8 cellular contexts compared by ENCODE assay signal in genomic region chr4:1809754-1810502, GRCh38. TPM values are rescaled to one million over a fixed set of nuclear protein-coding genes. Genes with fewer than 3 reads are reported as not detected.
DNase-seq lines count a peak whose midpoint lies in the region; TF ChIP-seq lines count a peak whose summit lies in the region.

No MANE protein-coding gene starts in this region.

- POLR2A ChIA-PET in SK-N-SH (lab: Yijun Ruan, JAX): no interaction called here

- H3K27me3 ChIP-seq in SK-N-SH (ENCODE audit: insufficient read depth): no peaks in the 10 kb centered on the region
- H3K27me3 ChIP-seq in parathyroid adenoma (ENCODE audit: control insufficient read depth, insufficient read depth, low read length): no peaks in the 10 kb centered on the region

- H2AFZ ChIP-seq in SK-N-SH (ENCODE audit: low read depth): no peak overlapping the region
- no peak overlapping the region for H2AFZ ChIP-seq in parathyroid adenoma

- H3K79me2 ChIP-seq in SK-N-SH (ENCODE audit: insufficient read depth) (no peaks in the 10 kb centered on the region), parathyroid adenoma (no peaks in the 10 kb centered on the region)

- H3K9me3 ChIP-seq in SK-N-SH (no peaks in the 10 kb centered on the region), parathyroid adenoma (ENCODE audit: control insufficient read depth, low read length) (no peaks in the 10 kb centered on the region)

- H3K9ac ChIP-seq in SK-N-SH (no peak overlapping the region), parathyroid adenoma (no peak overlapping the region)

- no peaks in the 10 kb centered on the region for H4K20me1 ChIP-seq in SK-N-SH (ENCODE audit: insufficient read depth)

- H3K27ac Mint-ChIP-seq in activated naive CD4-positive, alpha-beta T cell treated with anti-CD3 and anti-CD28 coated beads for 36 hours: no peak overlapping the region
- no peak overlapping the region for H3K27ac Mint-ChIP-seq in type B pancreatic cell

- H3K36me3 ChIP-seq in SK-N-SH (replicated peaks in 1 of 2; ENCODE audit: control insufficient read depth in 1 of 2, insufficient read depth in 2 of 2, low read length in 1 of 2) (peaks cover 0 to 16% of the 10 kb centered on the region in 2 experiments), parathyroid adenoma (ENCODE audit: control insufficient read depth, insufficient read depth, low read length) (no peaks in the 10 kb centered on the region)

- peak; percentile 92 for TF ChIP-seq RAD21 in SK-N-SH (IDR thresholded peaks at IDR 0.05; ENCODE audit: low read length)

- H3K4me3 ChIP-seq in SK-N-SH (ENCODE audit: low read depth in 2 of 2, low read length in 1 of 2): peak overlapping the region in 1 of 2 experiments; percentile 42; a peak in 1 of 4 replicates
- no peak overlapping the region for H3K4me3 ChIP-seq in parathyroid adenoma (ENCODE audit: low read depth, low read length)

- DNase-seq in DMS 273 treated with DMSO at 0.1 percent for 48 hours (lab: John Stamatoyannopoulos, UW): peak; percentile 48
- DNase-seq in HT1080 (ENCODE audit: low read depth): peak; percentile 79
- peak; percentile 96 for DNase-seq in SK-N-SH
- peak; percentile 84 for DNase-seq in activated naive CD4-positive, alpha-beta T cell treated with anti-CD3 and anti-CD28 coated beads for 36 hours
- peak; percentile 12 for DNase-seq in glomerular endothelial cell (ENCODE audit: extremely low read depth, low read depth, low spot score)
- peak; percentile 88 for DNase-seq in type B pancreatic cell (ENCODE audit: extremely low spot score, unreplicated experiment)
- DNase-seq in DMS114 treated with DMSO at 0.1 percent for 48 hours (lab: John Stamatoyannopoulos, UW; ENCODE audit: unreplicated experiment): no peak

- no peak overlapping the region for H3K4me3 Mint-ChIP-seq in activated naive CD4-positive, alpha-beta T cell treated with anti-CD3 and anti-CD28 coated beads for 36 hours
- H3K4me3 Mint-ChIP-seq in type B pancreatic cell: no peak overlapping the region

- H3F3A ChIP-seq in SK-N-SH (replicated peaks; ENCODE audit: insufficient read depth): peaks cover 3% of the 10 kb centered on the region

- H3K4me2 ChIP-seq in SK-N-SH (no peak overlapping the region), parathyroid adenoma (ENCODE audit: low read length) (no peak overlapping the region)

- no peaks in the 10 kb centered on the region for H3K36me3 Mint-ChIP-seq in activated naive CD4-positive, alpha-beta T cell treated with anti-CD3 and anti-CD28 coated beads for 36 hours (ENCODE audit: low read depth)
- no peaks in the 10 kb centered on the region for H3K36me3 Mint-ChIP-seq in type B pancreatic cell

- H3K27ac ChIP-seq in SK-N-SH (ENCODE audit: low read depth in 2 of 2, low read length in 1 of 2): no peak overlapping the region
- no peak overlapping the region for H3K27ac ChIP-seq in parathyroid adenoma

- 48% methylated on average over 6 of the region's 15 CpGs for WGBS in SK-N-SH (ENCODE audit: low lambda C conversion rate)

- peak; percentile 93 for TF ChIP-seq CTCF in SK-N-SH (IDR thresholded peaks at IDR 0.05)
- peak; percentile 58 for TF ChIP-seq CTCF in parathyroid adenoma (IDR thresholded peaks at IDR 0.05)
- TF ChIP-seq CTCF in type B pancreatic cell (conservative IDR thresholded peaks at IDR 0.05): peak; percentile 97

- H3K9me3 Mint-ChIP-seq in activated naive CD4-positive, alpha-beta T cell treated with anti-CD3 and anti-CD28 coated beads for 36 hours: no peaks in the 10 kb centered on the region
- no peaks in the 10 kb centered on the region for H3K9me3 Mint-ChIP-seq in type B pancreatic cell

- intact Hi-C loops in activated naive CD4-positive, alpha-beta T cell treated with anti-CD3 and anti-CD28 coated beads for 36 hours (cut with micrococcal nuclease): loop anchor here (1.0 to 2.0 kb wide), 3 partner anchors 62 to 117 kb away; no protein-coding TSS in a partner anchor

- H3K4me1 ChIP-seq in SK-N-SH (ENCODE audit: control insufficient read depth in 1 of 2, insufficient read depth in 2 of 2, low read depth in 1 of 2, low read length in 1 of 2) (peaks cover 0 to 3% of the 10 kb centered on the region in 2 experiments; a peak in 1 of 4 replicates), parathyroid adenoma (no peaks in the 10 kb centered on the region)

- no peaks in the 10 kb centered on the region for H3K27me3 Mint-ChIP-seq in activated naive CD4-positive, alpha-beta T cell treated with anti-CD3 and anti-CD28 coated beads for 36 hours (ENCODE audit: low read depth)
- no peaks in the 10 kb centered on the region for H3K27me3 Mint-ChIP-seq in type B pancreatic cell

- CTCF ChIA-PET in SK-N-SH (lab: Yijun Ruan, JAX): interaction anchor here (0.6 to 11.2 kb wide), 41 partner anchors 10 to 878 kb away, joined by 3 to 166 read pairs (median 5); partner anchors contain the start of genes FGFR3, GAK and TMEM175
- CTCF ChIA-PET in activated naive CD4-positive, alpha-beta T cell treated with anti-CD3 and anti-CD28 coated beads for 36 hours (lab: Charles Lee): interaction anchor here (0.6 to 5.0 kb wide), 12 partner anchors 10 to 281 kb away, joined by 3 to 55 read pairs (median 4); partner anchors contain the start of gene LETM1

- no peak for TF ChIP-seq EP300 in SK-N-SH (IDR thresholded peaks at IDR 0.05; ENCODE audit: borderline replicate concordance in 1 of 2, low read depth in 1 of 2, low read length in 1 of 2)

- no peaks in the 10 kb centered on the region for H3K4me1 Mint-ChIP-seq in activated naive CD4-positive, alpha-beta T cell treated with anti-CD3 and anti-CD28 coated beads for 36 hours (ENCODE audit: low read depth)
- no peaks in the 10 kb centered on the region for H3K4me1 Mint-ChIP-seq in type B pancreatic cell (ENCODE audit: unreplicated experiment)

- no peaks in the 10 kb centered on the region for H3K9me2 ChIP-seq in SK-N-SH

TF ChIP-seq in SK-N-SH, 30 proteins besides CTCF, POLR2A, EP300 and RAD21:
- TF ChIP-seq MXI1 (IDR thresholded peaks at IDR 0.05; ENCODE audit: low read depth, low read length) (peak; percentile 29; the same call in 1 of the 2 replicates), SMC3 (IDR thresholded peaks at IDR 0.05; ENCODE audit: low read depth, low read length) (peak; percentile 88), CHD2 (IDR thresholded peaks at IDR 0.05; ENCODE audit: low read length, partially characterized antibody) (no peak)

RNA-seq across cellular contexts. Expression of gene FGFR3, which starts 16.8 kb away (rescaled TPM):
- 1.6 and 2.0 TPM in 2 replicates for total RNA-seq in HT1080 (2014; rRNA removed; shearing (Covaris generic))
- polyA plus RNA-seq in HT1080 (2015; cell fraction: cytosol; rRNA removed): 1.9 and 2.6 TPM in 2 replicates
- polyA plus RNA-seq in HT1080 (2015; cell fraction: nucleus; rRNA removed): 6.2 and 11.3 TPM in 2 replicates
- polyA plus RNA-seq in SK-N-SH (2012; rRNA removed): 0.62 and 1.1 TPM in 2 replicates
- 0.37 and 0.69 TPM in 2 replicates for polyA plus RNA-seq in SK-N-SH (2012; cell fraction: cytosol; rRNA removed)
- 2.3 and 2.7 TPM in 2 replicates for polyA plus RNA-seq in SK-N-SH (2012; cell fraction: nucleus; rRNA removed)
- total RNA-seq in activated naive CD4-positive, alpha-beta T cell treated with anti-CD3 and anti-CD28 coated beads for 36 hours: under 1 TPM; 0.27 to 0.52 TPM
- total RNA-seq in glomerular endothelial cell (0.05 and 2.1 TPM in 2 replicates), type B pancreatic cell (ENCODE audit: low replicate concordance) (44.3 and 63.9 TPM in 2 replicates)

RNA-seq across cellular contexts. Expression of gene LETM1, which starts 46.0 kb away (rescaled TPM):
- 88.5 and 99.3 TPM in 2 replicates for total RNA-seq in HT1080 (2014; rRNA removed; shearing (Covaris generic))
- 27.5 and 30.3 TPM in 2 replicates for polyA plus RNA-seq in HT1080 (2015; cell fraction: cytosol; rRNA removed)
- 93.3 and 97.6 TPM in 2 replicates for polyA plus RNA-seq in HT1080 (2015; cell fraction: nucleus; rRNA removed)
- polyA plus RNA-seq in SK-N-SH (2012; rRNA removed): 25.8 and 26.7 TPM in 2 replicates
- 9.3 and 12.6 TPM in 2 replicates for polyA plus RNA-seq in SK-N-SH (2012; cell fraction: cytosol; rRNA removed)
- polyA plus RNA-seq in SK-N-SH (2012; cell fraction: nucleus; rRNA removed): 72.8 and 106 TPM in 2 replicates
- 10 to 100 TPM; 36.3 to 40.5 TPM for total RNA-seq in activated naive CD4-positive, alpha-beta T cell treated with anti-CD3 and anti-CD28 coated beads for 36 hours
- total RNA-seq in glomerular endothelial cell (57.5 and 65.3 TPM in 2 replicates), type B pancreatic cell (ENCODE audit: low replicate concordance) (61.1 and 64.3 TPM in 2 replicates)

Comparison
In these comparisons a context has a peak if more than half of its experiments do, and no peak if none do; other contexts are left out.
1. RNA of gene FGFR3, which starts 16.8 kb away (total RNA-seq): 44.3 to 63.9 TPM in type B pancreatic cell; 0.05 to 2.1 TPM in glomerular endothelial cell, 1.6 to 2.0 TPM in HT1080 and 0.27 to 0.52 TPM in activated naive CD4-positive, alpha-beta T cell treated with anti-CD3 and anti-CD28 coated beads for 36 hours; every median in the first group is over 10 times any median in the second.
2. Peak in every context shown above with its lines, with median percentiles within 50 percentile points of each other: CTCF ChIP-seq.